Comparison of ENCODE assay signal across 12 cellular contexts in the genomic region with DNA sequence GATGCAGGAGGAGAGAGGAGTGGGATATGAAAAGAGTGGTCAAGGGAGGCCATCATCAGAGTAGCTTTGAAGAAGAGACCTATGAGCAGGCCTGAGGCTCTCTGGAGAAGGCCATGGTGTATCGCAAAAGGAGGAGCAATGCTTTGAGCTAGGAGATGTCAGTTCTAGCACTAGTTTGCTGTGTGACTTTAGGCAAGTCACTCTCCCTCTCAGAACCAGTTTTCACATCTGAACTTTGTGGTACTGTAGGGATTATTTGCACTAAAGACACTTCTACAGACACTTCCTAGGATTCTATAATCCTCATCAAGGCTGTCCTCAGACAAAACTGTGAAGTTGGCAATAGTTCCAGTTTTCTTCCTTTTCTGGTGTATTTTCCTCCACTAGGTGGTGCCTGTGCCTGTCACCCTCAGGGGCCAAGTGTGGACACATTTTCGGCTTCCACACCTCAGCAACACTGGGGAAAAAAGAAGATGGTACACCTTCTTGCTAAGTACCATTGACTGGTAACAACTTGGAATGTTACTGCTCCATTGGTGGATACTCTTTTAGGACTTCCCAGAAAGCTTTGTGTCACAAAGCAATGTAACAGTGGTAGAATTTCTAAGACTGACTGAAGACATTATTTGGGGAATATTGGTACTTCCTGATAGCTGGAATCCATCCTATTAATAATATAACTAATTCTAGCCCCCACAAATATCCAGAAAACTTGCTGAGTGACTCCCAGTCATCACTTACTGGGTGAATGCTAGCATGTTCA. TPM values are rescaled to one million over a fixed set of nuclear protein-coding genes. Genes with fewer than 3 reads are reported as not detected.
DNase-seq lines count a peak whose midpoint lies in the region; ATAC-seq and TF ChIP-seq lines count a peak whose summit lies in the region.
"Had no signal": no experiment of that assay in that cellular context is flagged by ENCODE, and none has a peak within 500 bp of the region (broad histone marks: within the 10 kb centered on the region; RNA-seq: fewer than 3 reads in every experiment).

No MANE protein-coding gene starts in this region.

- H3K4me3 Mint-ChIP-seq in HFFc6: no peak overlapping the region
- H3K4me3 Mint-ChIP-seq: natural killer cell had no signal

- TF ChIP-seq POLR2A in adrenal gland (IDR thresholded peaks at IDR 0.05): no peak

- H3K36me3 ChIP-seq in adrenal gland (replicated peaks in 1 of 2): no peaks in the 10 kb centered on the region

- intact Hi-C loops in adrenal gland (cut with DNase I): loop anchor here in 1 of 2 donors (5.0 kb wide), 1 partner anchor 404 kb away; no protein-coding TSS in a partner anchor

- ATAC-seq in left lobe of liver (peak; percentile 84), HG02588 (IDR thresholded peaks at IDR 0.05; ENCODE audit: unreplicated experiment) (no peak), HG03432 (IDR thresholded peaks at IDR 0.05; ENCODE audit: unreplicated experiment) (no peak)
- ATAC-seq: natural killer cell had no signal

- no peak overlapping the region for H3K4me3 ChIP-seq in adrenal gland

- peaks cover 6% of the 10 kb centered on the region for H3K27me3 Mint-ChIP-seq in HFFc6 (ENCODE audit: insufficient read depth)

- DNase-seq in D341Med (ENCODE audit: low spot score) (peak; percentile 30), HFFc6 (no peak), adrenal gland (no peak), left lobe of liver (ENCODE audit: low spot score) (no peak), NCI-H187 (lab: John Stamatoyannopoulos, UW) (no peak), NCI-H1417 treated with DMSO at 0.1 percent for 48 hours (lab: John Stamatoyannopoulos, UW) (no peak)
- DNase-seq: activated naive CD4-positive, alpha-beta T cell treated with Interleukin-2 at 50 U/mL for 16 hours; foreskin melanocyte; natural killer cell had no signal

- H3K27ac Mint-ChIP-seq in HFFc6: peak overlapping the region; percentile 4; the same call in 1 of the 2 replicates
- H3K27ac Mint-ChIP-seq: natural killer cell had no signal

- TF ChIP-seq CTCF in HFFc6 (IDR thresholded peaks at IDR 0.05): peak; percentile 84
- peak in 4 of 6 experiments; percentile 9 to 39 (median 36) for TF ChIP-seq CTCF in adrenal gland (IDR thresholded peaks at IDR 0.05)

- no peaks in the 10 kb centered on the region for H3K9me3 Mint-ChIP-seq in HFFc6

- peaks cover 19% of the 10 kb centered on the region for H3K4me1 Mint-ChIP-seq in HFFc6 (ENCODE audit: low read depth)
- H3K4me1 Mint-ChIP-seq: natural killer cell had no signal

- peaks cover 11% of the 10 kb centered on the region for H3K36me3 Mint-ChIP-seq in HFFc6 (ENCODE audit: low read depth)
- H3K36me3 Mint-ChIP-seq: natural killer cell had no signal

- no peaks in the 10 kb centered on the region for H3K4me1 ChIP-seq in adrenal gland (replicated peaks in 1 of 2)

- 76 to 82% (median 82%) methylated on average over 2 of the region's 2 CpGs for WGBS in adrenal gland, 4 donors

- no peaks in the 10 kb centered on the region for H3K27me3 ChIP-seq in adrenal gland

- H3K27ac ChIP-seq in adrenal gland: no peak overlapping the region

- H3K9me3 ChIP-seq in adrenal gland (replicated peaks in 1 of 3): no peaks in the 10 kb centered on the region

RNA-seq across cellular contexts. Expression of gene PAPPA, which starts 9.9 kb away (rescaled TPM):
- 10 to 100 TPM in 5 of 6 experiments, 1 to 10 TPM in 1; 8.2 to 13.2 (median 12.3) TPM for total RNA-seq in HFFc6 (2021; fragmentation: NEBNext Ultra II Directional; extraction: Animal tissue kit (Norgen Biotek cat#: 25700))
- total RNA-seq in adrenal gland (10 to 100 TPM in 3 of 8 donors, 1 to 10 TPM in 5; 1.1 to 23.9 (median 8.2) TPM), left lobe of liver (0.13 TPM)
- polyA plus RNA-seq in adrenal gland: 1 to 10 TPM in 2 of 3 donors, under 1 TPM in 1; 0.40 to 4.2 (median 1.1) TPM
- total RNA-seq: natural killer cell; T-helper 2 cell treated with Interferon-gamma antibody and Interleukin-4, amounts not matched to agents 100 ng/mL and 5 ng/mL, for 36 hours had no signal
